Comparison of ENCODE assay signal across 25 cellular contexts in genomic region chr4:125004676-125005075, GRCh38.
"Had no signal": no experiment of that assay in that cellular context is flagged by ENCODE, and none has a peak within 500 bp of the region (broad histone marks: within the 10 kb centered on the region; RNA-seq: fewer than 3 reads in every experiment).

No MANE protein-coding gene starts in this region.

- H3K9me3 ChIP-seq: ascending aorta, breast epithelium, colonic mucosa, gastrocnemius medialis had no signal

- H3K4me3 ChIP-seq: ascending aorta, breast epithelium, cardiac muscle cell, colonic mucosa, gastrocnemius medialis had no signal

- H3K27ac ChIP-seq: ascending aorta, breast epithelium, cardiac muscle cell, colonic mucosa, gastrocnemius medialis, WERI-Rb-1 had no signal

- H3K36me3 ChIP-seq: ascending aorta, breast epithelium, cardiac muscle cell, colonic mucosa, gastrocnemius medialis, WERI-Rb-1 had no signal

- H3K4me1 ChIP-seq: ascending aorta, breast epithelium, colonic mucosa, gastrocnemius medialis had no signal

- H3K27me3 ChIP-seq: ascending aorta, breast epithelium, cardiac muscle cell, colonic mucosa, gastrocnemius medialis had no signal

- DNase-seq: activated B cell treated with CpG ODN at 0.5 μM for 24 hours; activated CD4-positive, alpha-beta T cell treated with anti-CD3 and anti-CD28 coated beads for 48 hours; activated CD4-positive, alpha-beta T cell treated with anti-CD3 and anti-CD28 coated beads, Interleukin-2, amount 50 U/mL, for 1 hour; activated CD4-positive, alpha-beta T cell treated with anti-CD3 and anti-CD28 coated beads, Interleukin-2, amount 50 U/mL, for 48 hours; activated CD8-positive, alpha-beta memory T cell treated with anti-CD3 and anti-CD28 coated beads for 24 hours; activated CD8-positive, alpha-beta T cell treated with anti-CD3 and anti-CD28 coated beads for 36 hours; activated gamma-delta T cell; activated naive CD4-positive, alpha-beta T cell; activated naive CD4-positive, alpha-beta T cell treated with anti-CD3 and anti-CD28 coated beads, Interleukin-2, amount 10 ng/mL, durations not matched to agents 7 days and 5 days; activated naive CD8-positive, alpha-beta T cell treated with anti-CD3 and anti-CD28 coated beads, Interleukin-2, amount 10 ng/mL, durations not matched to agents 7 days and 5 days; activated T-cell treated with anti-CD3 and anti-CD28 coated beads, Interleukin-2, amount 50 U/mL, for 4 hours; central memory CD4-positive, alpha-beta T cell; cerebellar nuclear complex; colonic mucosa; effector CD8-positive, alpha-beta T cell; foreskin fibroblast; gastrocnemius medialis; glutamatergic neuron; T-helper 1 cell; T-helper 17 cell; T1000; WERI-Rb-1 had no signal
